In the genomic region with DNA sequence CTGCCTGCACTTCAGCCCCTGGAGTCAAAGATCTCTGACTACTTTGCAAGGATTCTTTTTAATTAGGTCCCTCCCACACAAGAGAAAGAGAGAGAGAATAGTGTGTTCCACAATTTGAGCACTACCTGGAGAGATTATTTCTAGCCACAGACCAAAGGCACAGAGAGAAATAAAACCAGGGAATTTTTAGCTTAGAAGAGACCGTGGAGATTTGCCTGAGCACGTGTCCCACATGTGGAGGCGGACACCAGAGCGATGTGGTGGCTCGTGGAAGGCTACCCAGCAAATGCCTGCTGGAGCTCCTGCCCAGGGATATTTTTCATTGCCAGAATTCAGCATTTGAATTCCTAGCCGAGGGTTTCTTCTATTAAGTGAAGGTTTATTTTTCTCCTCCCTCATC, we compare ENCODE assay signal across 25 cellular contexts. TPM values are rescaled to one million over a fixed set of nuclear protein-coding genes. Genes with fewer than 3 reads are reported as not detected.
A peak's percentile ranks its signal among the peaks of the same experiment; 100 is the strongest.
DNase-seq lines count a peak whose midpoint lies in the region; ATAC-seq and TF ChIP-seq lines count a peak whose summit lies in the region.
"Had no signal": no experiment of that assay in that cellular context is flagged by ENCODE, and none has a peak within 500 bp of the region (broad histone marks: within the 10 kb centered on the region; RNA-seq: fewer than 3 reads in every experiment).

No MANE protein-coding gene starts in this region.

- no peak overlapping the region for H3K4me3 ChIP-seq in BLaER1 treated with 17β-estradiol and CSF1 and Interleukin-3, amounts not matched to agents 10 nM and 100 nM
- H3K4me3 ChIP-seq in gastrocnemius medialis = no peak overlapping the region
- H3K4me3 ChIP-seq: A549, K562, SJSA1 had no signal

- peaks cover 13 to 40% (median 36%) of the 10 kb centered on the region in 10 experiments for H3K4me1 ChIP-seq in BLaER1 treated with 17β-estradiol and CSF1 and Interleukin-3, amounts not matched to agents 10 nM and 100 nM
- H3K4me1 ChIP-seq in gastrocnemius medialis = peaks cover 0 to 12% of the 10 kb centered on the region in 2 donors
- H3K4me1 ChIP-seq: A549, SJSA1 had no signal

- H3K9me3 ChIP-seq in BLaER1 treated with 17β-estradiol and CSF1 and Interleukin-3, amounts not matched to agents 10 nM and 100 nM (replicated peaks in 1 of 11) = no peaks in the 10 kb centered on the region
- H3K9me3 ChIP-seq in gastrocnemius medialis = no peaks in the 10 kb centered on the region
- H3K9me3 ChIP-seq: A549, SJSA1 had no signal

- H4K20me1 ChIP-seq in BLaER1 treated with 17β-estradiol and CSF1 and Interleukin-3, amounts not matched to agents 10 nM and 100 nM = peaks cover 0 to 76% (median 35%) of the 10 kb centered on the region in 11 experiments; a peak in 16 of 22 replicates

- peak overlapping the region in 2 of 11 experiments; percentile 32; a peak in 2 of 22 replicates for H3K27ac ChIP-seq in BLaER1 treated with 17β-estradiol and CSF1 and Interleukin-3, amounts not matched to agents 10 nM and 100 nM
- peak overlapping the region; percentile 54 for H3K27ac ChIP-seq in angular gyrus (ENCODE audit: low read depth, low read length)
- no peak overlapping the region for H3K27ac ChIP-seq in gastrocnemius medialis
- H3K27ac ChIP-seq: C4-2B, SJSA1 had no signal

- intact Hi-C loops in head of caudate nucleus (cut with DNase I) (no loop called here), gastrocnemius medialis (cut with DNase I; ENCODE audit: low total_unique reads) (no loop called here)

- TF ChIP-seq CTCF in gastrocnemius medialis (IDR thresholded peaks at IDR 0.05 in 4 of 5, conservative IDR thresholded peaks at IDR 0.05 in 1 of 5) = no peak

- peak overlapping the region in 3 of 11 experiments; percentile 24 to 68 (median 45); a peak in 4 of 22 replicates for H3K9ac ChIP-seq in BLaER1 treated with 17β-estradiol and CSF1 and Interleukin-3, amounts not matched to agents 10 nM and 100 nM

- peak overlapping the region in 9 of 11 experiments; percentile 85 to 93 (median 91); a peak in 19 of 22 replicates for H3K4me2 ChIP-seq in BLaER1 treated with 17β-estradiol and CSF1 and Interleukin-3, amounts not matched to agents 10 nM and 100 nM
- H3K4me2 ChIP-seq: A549 had no signal

- H3K27me3 ChIP-seq in BLaER1 treated with 17β-estradiol and CSF1 and Interleukin-3, amounts not matched to agents 10 nM and 100 nM = no peaks in the 10 kb centered on the region
- H3K27me3 ChIP-seq in gastrocnemius medialis = peaks cover 0 to 12% (median 5%) of the 10 kb centered on the region in 3 donors
- H3K27me3 ChIP-seq: SJSA1 had no signal

- no peak for ATAC-seq in gastrocnemius medialis
- ATAC-seq: A549, HCT116, K562 had no signal

- no peak for TF ChIP-seq POLR2A in gastrocnemius medialis (IDR thresholded peaks at IDR 0.05)

- in situ Hi-C loops in gastrocnemius medialis (cut with MboI; ENCODE audit: low sequenced_read_pairs in 4 of 4) = no loop called here

- DNase-seq in head of caudate nucleus = peak in 30 of 42 donors; percentile 14 to 79 (median 58)
- peak; percentile 61 for DNase-seq in superior temporal gyrus (ENCODE audit: extremely low spot score)
- no peak for DNase-seq in ecto neural progenitor cell (ENCODE audit: low spot score)
- no peak for DNase-seq in gastrocnemius medialis
- DNase-seq in MV-4-11 (lab: John Stamatoyannopoulos, UW) = no peak
- DNase-seq: AML-193; CD8-positive, alpha-beta memory T cell; DMS 273 treated with DMSO at 0.1 percent for 48 hours; DMS79; GF-D8; Kasumi-1; NCI-H1105 treated with DMSO at 0.1 percent for 48 hours; NCI-H146; NCI-H2029; NCI-H2227 treated with DMSO at 0.1 percent for 48 hours; NCI-H69; Right ventricle myocardium superior; RPMI8226 had no signal

- peaks cover 0 to 61% (median 36%) of the 10 kb centered on the region in 11 experiments; a peak in 15 of 22 replicates for H3K36me3 ChIP-seq in BLaER1 treated with 17β-estradiol and CSF1 and Interleukin-3, amounts not matched to agents 10 nM and 100 nM
- H3K36me3 ChIP-seq in gastrocnemius medialis = no peaks in the 10 kb centered on the region

RNA-seq across cellular contexts. Expression of a gene that starts 50.6 kb away (rescaled TPM):
- not detected for total RNA-seq in gastrocnemius medialis
- total RNA-seq: Right ventricle myocardium superior had no signal

Comparison
In these comparisons a context has a peak if more than half of its experiments do, and no peak if none do; other contexts are left out.
1. DNase-seq: peak in head of caudate nucleus (30 of 42) and superior temporal gyrus (single experiment); none in ecto neural progenitor cell (single experiment), gastrocnemius medialis (0 of 2) and MV-4-11 (single experiment).